8 cellular contexts compared by ENCODE assay signal in genomic region chr2:44753552-44754285, GRCh38.
DNase-seq lines count a peak whose midpoint lies in the region; ATAC-seq and TF ChIP-seq lines count a peak whose summit lies in the region.

No MANE protein-coding gene starts in this region.

- intact Hi-C loops in ascending aorta (cut with DNase I), result no loop called here
- intact Hi-C loops in upper lobe of right lung (cut with DNase I), result no loop called here

- H3K27me3 ChIP-seq in ascending aorta, result no peaks in the 10 kb centered on the region
- H3K27me3 ChIP-seq in upper lobe of right lung, result no peaks in the 10 kb centered on the region

- H3K9me3 ChIP-seq in ascending aorta (no peaks in the 10 kb centered on the region), upper lobe of right lung (no peaks in the 10 kb centered on the region)

- peak; percentile 70 for ATAC-seq in GM18508 (IDR thresholded peaks at IDR 0.05; ENCODE audit: insufficient read depth, unreplicated experiment)
- ATAC-seq in HG02885 (IDR thresholded peaks at IDR 0.05; ENCODE audit: poor library complexity, unreplicated experiment), result peak; percentile 58
- ATAC-seq in upper lobe of right lung, result no peak

- H3K36me3 ChIP-seq in ascending aorta (peaks cover 0 to 5% of the 10 kb centered on the region in 2 donors), upper lobe of right lung (no peaks in the 10 kb centered on the region)

- no peak overlapping the region for H3K4me3 ChIP-seq in ascending aorta
- no peak overlapping the region for H3K4me3 ChIP-seq in upper lobe of right lung

- DNase-seq in NCI-H82 (lab: John Stamatoyannopoulos, UW) (peak; percentile 96), glomerular visceral epithelial cell (ENCODE audit: extremely low spot score) (peak; percentile 66), ascending aorta (ENCODE audit: low spot score in 2 of 2) (no peak), upper lobe of right lung (no peak), COLO829 (ENCODE audit: low spot score) (no peak)
- no peak for DNase-seq in stimulated activated CD4-positive, alpha-beta T cell treated with anti-CD3 and anti-CD28 coated beads, Interleukin-2, amount 100 ng/mL, for 48 hours

- H3K27ac ChIP-seq in ascending aorta (no peak overlapping the region), upper lobe of right lung (no peak overlapping the region)

- H3K4me1 ChIP-seq in ascending aorta (no peaks in the 10 kb centered on the region), upper lobe of right lung (no peaks in the 10 kb centered on the region)

- TF ChIP-seq CTCF in ascending aorta (IDR thresholded peaks at IDR 0.05) (no peak), upper lobe of right lung (IDR thresholded peaks at IDR 0.05) (no peak)

Comparison
In these comparisons a context has a peak if more than half of its experiments do, and no peak if none do; other contexts are left out.
1. DNase-seq: peak in NCI-H82 (single experiment) and glomerular visceral epithelial cell (single experiment); none in ascending aorta (0 of 2), upper lobe of right lung (single experiment), COLO829 (single experiment) and stimulated activated CD4-positive, alpha-beta T cell treated with anti-CD3 and anti-CD28 coated beads, Interleukin-2, amount 100 ng/mL, for 48 hours (0 of 2).